Comparison of ENCODE assay signal across 8 cellular contexts in the genomic region with DNA sequence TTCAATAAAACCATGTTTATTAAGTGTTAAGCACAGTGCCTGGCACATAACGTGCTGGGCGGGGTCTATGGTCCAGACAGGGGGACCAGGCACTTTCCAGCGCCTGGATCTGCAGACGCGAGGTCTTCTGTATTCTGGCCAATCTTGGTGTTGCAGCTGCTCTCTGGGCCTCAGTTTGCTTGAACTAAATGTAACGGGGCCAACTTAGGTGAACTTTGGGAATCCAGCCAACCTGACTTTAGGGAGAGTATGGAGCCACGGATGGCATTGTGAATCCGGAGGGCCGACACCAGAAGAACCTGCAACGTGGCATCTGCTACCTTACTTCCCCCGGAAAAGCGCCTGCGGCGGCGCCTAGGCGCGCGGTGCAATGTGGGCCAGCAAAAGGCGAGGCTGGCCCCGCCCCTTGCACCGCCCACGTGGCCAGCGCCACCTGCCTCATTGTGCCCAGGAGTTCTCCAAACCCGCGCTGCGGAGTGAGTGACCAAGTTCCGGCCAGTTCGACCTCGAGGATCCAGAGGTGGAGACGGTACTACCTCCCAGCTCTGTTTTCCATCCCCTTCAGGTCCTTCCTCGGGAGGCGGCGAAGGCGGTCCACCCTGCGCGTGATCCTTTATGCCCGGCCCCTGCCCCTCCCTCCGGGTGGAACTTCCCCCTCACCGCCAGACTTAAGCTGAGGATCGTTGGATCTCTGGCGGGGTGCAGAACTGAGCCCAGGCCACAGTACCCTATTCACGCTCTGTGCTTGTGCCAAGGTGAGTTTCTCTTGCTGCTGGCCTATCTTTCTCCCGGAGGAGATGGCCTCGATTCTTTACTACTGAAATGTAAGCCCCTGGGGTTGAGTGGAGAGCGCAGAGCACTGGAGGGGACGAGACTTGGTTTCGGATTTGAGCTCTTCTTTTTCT.
DNase-seq lines count a peak whose midpoint lies in the region; ATAC-seq and TF ChIP-seq lines count a peak whose summit lies in the region.

A gene (plus strand): TSS at position 426 of the 905 bp plus-strand sequence. CDS start 10,969 bp downstream, outside the sequence.

- peak; percentile 88 for ATAC-seq in GM19035 (IDR thresholded peaks at IDR 0.05; ENCODE audit: unreplicated experiment)
- ATAC-seq in HG03342 (IDR thresholded peaks at IDR 0.05; ENCODE audit: unreplicated experiment) = peak; percentile 85

- TF ChIP-seq CTCF in AG10803 (conservative IDR thresholded peaks at IDR 0.05; ENCODE audit: low read length) = no peak; the same call in 1 of the 2 replicates

- peak; percentile 75 for DNase-seq in AG10803 (ENCODE audit: low read depth)
- DNase-seq in NCI-H446 (lab: John Stamatoyannopoulos, UW) = peak; percentile 83 to 96
- DNase-seq in activated CD4-positive, CD25-positive, alpha-beta regulatory T cell treated with anti-CD3 and anti-CD28 coated beads, Interleukin-2, amount 50 U/mL, for 16 hours (ENCODE audit: low read depth, low spot score) = peak; percentile 70
- peak; percentile 85 for DNase-seq in central memory CD4-positive, alpha-beta T cell
- DNase-seq in islet precursor cell = peak; percentile 94
- DNase-seq in stimulated activated CD4-positive, alpha-beta T cell treated with anti-CD3 and anti-CD28 coated beads, Interleukin-12 subunit alpha, Interleukin-12 subunit beta, amount 100 ng/mL, for 48 hours (ENCODE audit: low read depth in 2 of 3, low spot score in 1 of 3) = peak; percentile 76 to 87 (median 76)

- H3K4me3 ChIP-seq in AG10803 (ENCODE audit: low read length) = peak within 1 kb of the TSS; percentile 90

Comparison
In these comparisons a context has a peak if more than half of its experiments do, and no peak if none do; other contexts are left out.
1. Peak in every context shown above with its lines: DNase-seq, ATAC-seq and H3K4me3 ChIP-seq.